In genomic region chr21:46184625-46185555, GRCh38 we compare ENCODE assay signal across 1 cellular context.
TF ChIP-seq lines count a peak whose summit lies in the region.

No MANE protein-coding gene starts in this region.

TF ChIP-seq in Ishikawa, 13 proteins besides CTCF, POLR2A, EP300 and RAD21 (continued from another document):
- no peak for TF ChIP-seq ZBTB7A (IDR thresholded peaks at IDR 0.05; ENCODE audit: low read depth)
